Comparison of ENCODE assay signal across 1 cellular context in genomic region chr6:154604120-154604519, GRCh38.
A peak's percentile ranks its signal among the peaks of the same experiment; 100 is the strongest.
TF ChIP-seq lines count a peak whose summit lies in the region.

No MANE protein-coding gene starts in this region.

TF ChIP-seq in GM12878, 131 proteins besides CTCF, POLR2A, EP300 and RAD21 (continued from another document):
- peak; percentile 96 for TF ChIP-seq NR2F1 (conservative IDR thresholded peaks at IDR 0.05)
- TF ChIP-seq POU2F2 (IDR thresholded peaks at IDR 0.05; ENCODE audit: borderline replicate concordance, low read depth, low read length) = peak; percentile 51; the same call in 2 of the 3 replicates
- no peak for TF ChIP-seq TARDBP (IDR thresholded peaks at IDR 0.05; ENCODE audit: borderline replicate concordance)
- TF ChIP-seq BCL11A (IDR thresholded peaks at IDR 0.05; ENCODE audit: low read depth, low read length) = peak; percentile 76
- TF ChIP-seq TCF3 (IDR thresholded peaks at IDR 0.05; ENCODE audit: borderline replicate concordance, insufficient read depth, low read depth, low read length) = no peak
- no peak for TF ChIP-seq EGR1 (IDR thresholded peaks at IDR 0.05; ENCODE audit: borderline replicate concordance in 1 of 2, low read depth in 2 of 2, low read length in 2 of 2)
- TF ChIP-seq SP1 (IDR thresholded peaks at IDR 0.05; ENCODE audit: low read depth, low read length) = no peak
- no peak for TF ChIP-seq JUND (IDR thresholded peaks at IDR 0.05; ENCODE audit: low read depth, low read length)
- peak; percentile 77; the same call in 1 of the 2 replicates for TF ChIP-seq BACH1 (IDR thresholded peaks at IDR 0.05; ENCODE audit: borderline replicate concordance)
- no peak for TF ChIP-seq HDGF (IDR thresholded peaks at IDR 0.05)
- no peak for TF ChIP-seq BRCA1 (IDR thresholded peaks at IDR 0.05; ENCODE audit: low read depth, low read length)
- no peak for TF ChIP-seq NRF1 (conservative IDR thresholded peaks at IDR 0.05; ENCODE audit: low read depth, low read length)
- TF ChIP-seq KAT2A (conservative IDR thresholded peaks at IDR 0.05; ENCODE audit: control insufficient read depth, low read depth, low read length) = no peak
- TF ChIP-seq ESRRA (IDR thresholded peaks at IDR 0.05; ENCODE audit: low read length) = no peak
- TF ChIP-seq HSF1 (IDR thresholded peaks at IDR 0.05; ENCODE audit: low read depth, low read length) = no peak
- TF ChIP-seq DPF2 (IDR thresholded peaks at IDR 0.05) = peak; percentile 92
- peak; percentile 21 for TF ChIP-seq CUX1 (IDR thresholded peaks at IDR 0.05; ENCODE audit: insufficient replicate concordance, low read depth, low read length)
- TF ChIP-seq SREBF2 (IDR thresholded peaks at IDR 0.05; ENCODE audit: low read length) = no peak
- no peak for TF ChIP-seq FOXK2 (IDR thresholded peaks at IDR 0.05)
- no peak for TF ChIP-seq CEBPZ (IDR thresholded peaks at IDR 0.05; ENCODE audit: low read depth, low read length)
- no peak for TF ChIP-seq GABPA (IDR thresholded peaks at IDR 0.05; ENCODE audit: low read depth)
- no peak; the same call in 1 of the 2 replicates for TF ChIP-seq BMI1 (IDR thresholded peaks at IDR 0.05; ENCODE audit: borderline replicate concordance)
- TF ChIP-seq NFIC (IDR thresholded peaks at IDR 0.05; ENCODE audit: low read depth, low read length) = 0 out of 2 replicates have a peak, but pooled peaks have one; percentile 22
TF ChIP-seq in GM12878: peak in this region for 27.
